ENCODE assay signal across 16 cellular contexts in genomic region chr11:45093761-45094455, GRCh38. TPM values are rescaled to one million over a fixed set of nuclear protein-coding genes. Genes with fewer than 3 reads are reported as not detected.
DNase-seq lines count a peak whose midpoint lies in the region; ATAC-seq and TF ChIP-seq lines count a peak whose summit lies in the region.
"Had no signal": no experiment of that assay in that cellular context is flagged by ENCODE, and none has a peak within 500 bp of the region (broad histone marks: within the 10 kb centered on the region; RNA-seq: fewer than 3 reads in every experiment).

No MANE protein-coding gene starts in this region.

- TF ChIP-seq CTCF in DND-41 (IDR thresholded peaks at IDR 0.05; ENCODE audit: borderline replicate concordance, extremely low read depth, low read length, poor library complexity, severe bottlenecking) (no peak), brain (conservative IDR thresholded peaks at IDR 0.05) (no peak)
- no peak for TF ChIP-seq CTCF in CD4-positive, alpha-beta T cell (IDR thresholded peaks at IDR 0.05)

- no peak overlapping the region for H2BK120ac ChIP-seq in mesenchymal stem cell (ENCODE audit: low read depth, low read length)

- H3K27ac Mint-ChIP-seq in brain, result peak overlapping the region in 3 of 5 experiments; percentile 58 to 87 (median 77)
- H3K27ac Mint-ChIP-seq in activated CD4-positive, alpha-beta T cell treated with anti-CD3 and anti-CD28 coated beads for 36 hours, result no peak overlapping the region
- H3K27ac Mint-ChIP-seq in CD4-positive, alpha-beta T cell, result no peak overlapping the region
- H3K27ac Mint-ChIP-seq: activated naive CD4-positive, alpha-beta T cell treated with anti-CD3 and anti-CD28 coated beads, Interleukin-2, amount 50 U/mL, for 24 hours; mesothelial cell of epicardium had no signal

- intact Hi-C loops in activated CD4-positive, alpha-beta T cell treated with anti-CD3 and anti-CD28 coated beads for 36 hours (cut with DNase I, micrococcal nuclease), result no loop called here
- intact Hi-C loops in left colon (cut with DNase I, micrococcal nuclease), result no loop called here
- intact Hi-C loops in CD4-positive, alpha-beta T cell (cut with DNase I, micrococcal nuclease), result no loop called here

- no peak overlapping the region for H2BK15ac ChIP-seq in mesenchymal stem cell (ENCODE audit: low read depth, poor library complexity, severe bottlenecking)

- no peak overlapping the region for H3K4me3 ChIP-seq in ACC112 (ENCODE audit: low read depth, low read length)
- H3K4me3 ChIP-seq in DND-41 (ENCODE audit: low read depth in 1 of 2, low read length in 2 of 2), result no peak overlapping the region; a peak in 1 of 4 replicates
- no peak overlapping the region for H3K4me3 ChIP-seq in mesenchymal stem cell (ENCODE audit: insufficient read depth in 1 of 2, low read depth in 1 of 2, low read length in 2 of 2)
- H3K4me3 ChIP-seq: testis had no signal

- no peak overlapping the region for H3K9ac ChIP-seq in DND-41 (ENCODE audit: low read depth, low read length)
- no peak overlapping the region for H3K9ac ChIP-seq in mesenchymal stem cell (ENCODE audit: low read length)

- H3K18ac ChIP-seq in mesenchymal stem cell (ENCODE audit: low read depth in 1 of 2, low read length in 2 of 2), result peak overlapping the region; percentile 49 to 81

- no peak overlapping the region for H2AK5ac ChIP-seq in mesenchymal stem cell (ENCODE audit: low read length, severe bottlenecking)

- H3K4me1 Mint-ChIP-seq in brain, result peaks cover 85% of the 10 kb centered on the region
- peaks cover 16% of the 10 kb centered on the region for H3K4me1 Mint-ChIP-seq in activated CD4-positive, alpha-beta T cell treated with anti-CD3 and anti-CD28 coated beads for 36 hours
- H3K4me1 Mint-ChIP-seq in CD4-positive, alpha-beta T cell (ENCODE audit: low read depth), result peaks cover 19% of the 10 kb centered on the region

- POLR2A ChIA-PET in activated CD4-positive, alpha-beta T cell treated with anti-CD3 and anti-CD28 coated beads for 36 hours (lab: Charles Lee), result no interaction called here
- POLR2A ChIA-PET in CD4-positive, alpha-beta T cell (lab: Charles Lee), result interaction anchor here (1.0 kb wide), 1 partner anchor 13 kb away, joined by 3 read pairs; no protein-coding TSS in a partner anchor

- ATAC-seq in DND-41 (ENCODE audit: insufficient read depth, low read depth), result peak; percentile 11; the same call in 1 of the 3 replicates
- ATAC-seq in activated CD4-positive, alpha-beta T cell treated with anti-CD3 and anti-CD28 coated beads for 36 hours, result no peak
- ATAC-seq in left colon, result no peak
- ATAC-seq in CD4-positive, alpha-beta T cell (ENCODE audit: poor library complexity), result no peak

- peaks cover 0 to 22% (median 0%) of the 10 kb centered on the region in 5 experiments for H3K9me3 Mint-ChIP-seq in brain
- H3K9me3 Mint-ChIP-seq in activated CD4-positive, alpha-beta T cell treated with anti-CD3 and anti-CD28 coated beads for 36 hours (ENCODE audit: low read depth), result no peaks in the 10 kb centered on the region
- H3K9me3 Mint-ChIP-seq in CD4-positive, alpha-beta T cell, result no peaks in the 10 kb centered on the region
- H3K9me3 Mint-ChIP-seq: activated naive CD4-positive, alpha-beta T cell treated with anti-CD3 and anti-CD28 coated beads, Interleukin-2, amount 50 U/mL, for 24 hours; IgD-negative memory B cell; mesothelial cell of epicardium had no signal

- peaks cover 11% of the 10 kb centered on the region for H3K27me3 Mint-ChIP-seq in brain
- peaks cover 4% of the 10 kb centered on the region for H3K27me3 Mint-ChIP-seq in activated CD4-positive, alpha-beta T cell treated with anti-CD3 and anti-CD28 coated beads for 36 hours
- peaks cover 4% of the 10 kb centered on the region for H3K27me3 Mint-ChIP-seq in CD4-positive, alpha-beta T cell
- H3K27me3 Mint-ChIP-seq: activated naive CD4-positive, alpha-beta T cell treated with anti-CD3 and anti-CD28 coated beads, Interleukin-2, amount 50 U/mL, for 24 hours had no signal

- no peak overlapping the region for H3K23ac ChIP-seq in mesenchymal stem cell (ENCODE audit: low read length in 2 of 2)

- H2AFZ ChIP-seq in ACC112 (ENCODE audit: low read length, unreplicated experiment) (no peak overlapping the region), DND-41 (ENCODE audit: low read depth, low read length) (no peak overlapping the region), mesenchymal stem cell (ENCODE audit: low read depth, low read length) (no peak overlapping the region)

- no peaks in the 10 kb centered on the region for H3K79me1 ChIP-seq in mesenchymal stem cell (replicated peaks; ENCODE audit: low read length, poor library complexity, severe bottlenecking)

- H3K36me3 ChIP-seq in ACC112 (ENCODE audit: insufficient read depth, low read length) (no peaks in the 10 kb centered on the region), DND-41 (ENCODE audit: insufficient read depth, low read length) (no peaks in the 10 kb centered on the region), mesenchymal stem cell (ENCODE audit: control insufficient read depth in 1 of 2, insufficient read depth in 2 of 2, low read depth in 1 of 2, low read length in 2 of 2) (no peaks in the 10 kb centered on the region)

- no peaks in the 10 kb centered on the region for H3K36me3 Mint-ChIP-seq in brain
- H3K36me3 Mint-ChIP-seq in activated CD4-positive, alpha-beta T cell treated with anti-CD3 and anti-CD28 coated beads for 36 hours (ENCODE audit: low read depth), result no peaks in the 10 kb centered on the region
- no peaks in the 10 kb centered on the region for H3K36me3 Mint-ChIP-seq in CD4-positive, alpha-beta T cell (ENCODE audit: low read depth)
- H3K36me3 Mint-ChIP-seq: activated naive CD4-positive, alpha-beta T cell treated with anti-CD3 and anti-CD28 coated beads, Interleukin-2, amount 50 U/mL, for 24 hours; IgD-negative memory B cell; mesothelial cell of epicardium had no signal

- H3K14ac ChIP-seq in mesenchymal stem cell (ENCODE audit: low read length in 2 of 2), result no peak overlapping the region

- H3K4me2 ChIP-seq in DND-41 (ENCODE audit: insufficient read depth, low read length), result peak overlapping the region; percentile 28; the same call in 1 of the 2 replicates
- no peak overlapping the region for H3K4me2 ChIP-seq in mesenchymal stem cell (ENCODE audit: low read length, poor library complexity, severe bottlenecking)

- H3K27ac ChIP-seq in ACC112 (ENCODE audit: low read depth, low read length) (peak overlapping the region; percentile 50), DND-41 (ENCODE audit: low read length) (peak overlapping the region; percentile 53), mesenchymal stem cell (ENCODE audit: low read length, poor library complexity, severe bottlenecking) (no peak overlapping the region)
- H3K27ac ChIP-seq in CD4-positive, alpha-beta T cell (ENCODE audit: low read depth, low read length), result no peak overlapping the region
- H3K27ac ChIP-seq: testis had no signal

- DNase-seq in DND-41 (no peak), mesenchymal stem cell (no peak), A172 (ENCODE audit: low spot score) (no peak), left colon (no peak)
- no peak for DNase-seq in activated CD4-positive, alpha-beta T cell treated with anti-CD3 and anti-CD28 coated beads for 36 hours
- DNase-seq in CD4-positive, alpha-beta T cell, result no peak
- DNase-seq: Caco-2, hypothalamus, NCI-H2081, NCI-H510A treated with DMSO at 0.1 percent for 48 hours, testis had no signal

- H4K8ac ChIP-seq in mesenchymal stem cell (ENCODE audit: low read length), result no peak overlapping the region

- 88% methylated on average over 8 of the region's 8 CpGs for WGBS in mesenchymal stem cell

- no peak overlapping the region for H3K4me3 Mint-ChIP-seq in brain
- H3K4me3 Mint-ChIP-seq in activated CD4-positive, alpha-beta T cell treated with anti-CD3 and anti-CD28 coated beads for 36 hours, result no peak overlapping the region
- no peak overlapping the region for H3K4me3 Mint-ChIP-seq in CD4-positive, alpha-beta T cell
- H3K4me3 Mint-ChIP-seq: activated naive CD4-positive, alpha-beta T cell treated with anti-CD3 and anti-CD28 coated beads, Interleukin-2, amount 50 U/mL, for 24 hours; mesothelial cell of epicardium had no signal

- H3K4me1 ChIP-seq in ACC112 (ENCODE audit: control insufficient read depth, insufficient read depth, low read length, unreplicated experiment), result peaks cover 54% of the 10 kb centered on the region
- H3K4me1 ChIP-seq in DND-41 (ENCODE audit: insufficient read depth, low read length), result peaks cover 30% of the 10 kb centered on the region
- H3K4me1 ChIP-seq in mesenchymal stem cell (ENCODE audit: control insufficient read depth, insufficient read depth, low read depth, low read length), result peaks cover 26% of the 10 kb centered on the region

- CTCF ChIA-PET in activated CD4-positive, alpha-beta T cell treated with anti-CD3 and anti-CD28 coated beads for 36 hours (lab: Charles Lee), result interaction anchor here (0.8 to 20.4 kb wide), 3 partner anchors 9 to 157 kb away, joined by 4 to 798 read pairs (median 5); no protein-coding TSS in a partner anchor
- CTCF ChIA-PET in CD4-positive, alpha-beta T cell (lab: Charles Lee), result no interaction called here

- H2BK12ac ChIP-seq in mesenchymal stem cell (ENCODE audit: low read length in 2 of 2), result peak overlapping the region in 1 of 2 experiments; percentile 89

- H3K9me3 ChIP-seq in DND-41 (ENCODE audit: insufficient read depth, low read length, severe bottlenecking), result no peaks in the 10 kb centered on the region
- no peaks in the 10 kb centered on the region for H3K9me3 ChIP-seq in mesenchymal stem cell (ENCODE audit: control insufficient read depth, low read length)
- H3K9me3 ChIP-seq in CD4-positive, alpha-beta T cell (ENCODE audit: control insufficient read depth, low read length), result no peaks in the 10 kb centered on the region
- H3K9me3 ChIP-seq: Caco-2, testis had no signal

- H2BK5ac ChIP-seq in mesenchymal stem cell (ENCODE audit: low read depth, low read length, poor library complexity, severe bottlenecking), result no peak overlapping the region

- peaks cover 6% of the 10 kb centered on the region; the same call in 1 of the 2 replicates for H4K20me1 ChIP-seq in DND-41 (ENCODE audit: insufficient read depth, low read length)

- H3K79me2 ChIP-seq in ACC112 (ENCODE audit: control insufficient read depth, insufficient read depth, low read length, unreplicated experiment) (no peaks in the 10 kb centered on the region), DND-41 (ENCODE audit: insufficient read depth, low read length) (no peaks in the 10 kb centered on the region)

- no peak overlapping the region for H4K91ac ChIP-seq in mesenchymal stem cell (ENCODE audit: low read length)

- H3K4ac ChIP-seq in mesenchymal stem cell (ENCODE audit: low read depth in 1 of 2, low read length in 2 of 2), result peak overlapping the region in 1 of 2 experiments; percentile 12

- peaks cover 12% of the 10 kb centered on the region; the same call in 1 of the 2 replicates for H3K27me3 ChIP-seq in ACC112 (ENCODE audit: insufficient read depth, low read length)
- H3K27me3 ChIP-seq in DND-41 (ENCODE audit: insufficient read depth, low read length, poor library complexity), result no peaks in the 10 kb centered on the region
- peaks cover 43 to 45% of the 10 kb centered on the region in 2 experiments for H3K27me3 ChIP-seq in mesenchymal stem cell (ENCODE audit: control insufficient read depth in 1 of 2, insufficient read depth in 1 of 2, low read length in 2 of 2)
- peaks cover 7% of the 10 kb centered on the region for H3K27me3 ChIP-seq in CD4-positive, alpha-beta T cell (ENCODE audit: control insufficient read depth, insufficient read depth, low read length)
- H3K27me3 ChIP-seq: testis had no signal

RNA-seq across cellular contexts. Expression of gene PRDM11, which starts 52.5 kb away (rescaled TPM):
- polyA plus RNA-seq in brain (ENCODE audit: insufficient read depth, low read depth, low replicate concordance), result 4.2 TPM
- 4.6 TPM for polyA plus RNA-seq in mesenchymal stem cell (2013, experiment 1 of 2)
- 5.2 TPM for polyA plus RNA-seq in mesenchymal stem cell (2013, experiment 2 of 2)
- total RNA-seq in A172 (2014; rRNA removed; shearing (Covaris generic)), result 7.6 and 10.1 TPM in 2 replicates
- total RNA-seq in activated CD4-positive, alpha-beta T cell treated with anti-CD3 and anti-CD28 coated beads for 36 hours, result under 1 TPM; 0.61 to 0.94 TPM
- 1 to 10 TPM; 6.6 to 9.7 TPM for total RNA-seq in left colon
- total RNA-seq in CD4-positive, alpha-beta T cell, result 1 to 10 TPM; 2.5 to 3.4 TPM

Comparison
In these comparisons a context has a peak if more than half of its experiments do, and no peak if none do; other contexts are left out.
1. H3K27ac ChIP-seq: peak in ACC112 (single experiment) and DND-41 (single experiment); none in mesenchymal stem cell (single experiment) and CD4-positive, alpha-beta T cell (single experiment).
2. H3K27ac Mint-ChIP-seq: peak in brain (3 of 5); none in activated CD4-positive, alpha-beta T cell treated with anti-CD3 and anti-CD28 coated beads for 36 hours (single experiment) and CD4-positive, alpha-beta T cell (single experiment).